1 cellular context compared by ENCODE assay signal in the genomic region with DNA sequence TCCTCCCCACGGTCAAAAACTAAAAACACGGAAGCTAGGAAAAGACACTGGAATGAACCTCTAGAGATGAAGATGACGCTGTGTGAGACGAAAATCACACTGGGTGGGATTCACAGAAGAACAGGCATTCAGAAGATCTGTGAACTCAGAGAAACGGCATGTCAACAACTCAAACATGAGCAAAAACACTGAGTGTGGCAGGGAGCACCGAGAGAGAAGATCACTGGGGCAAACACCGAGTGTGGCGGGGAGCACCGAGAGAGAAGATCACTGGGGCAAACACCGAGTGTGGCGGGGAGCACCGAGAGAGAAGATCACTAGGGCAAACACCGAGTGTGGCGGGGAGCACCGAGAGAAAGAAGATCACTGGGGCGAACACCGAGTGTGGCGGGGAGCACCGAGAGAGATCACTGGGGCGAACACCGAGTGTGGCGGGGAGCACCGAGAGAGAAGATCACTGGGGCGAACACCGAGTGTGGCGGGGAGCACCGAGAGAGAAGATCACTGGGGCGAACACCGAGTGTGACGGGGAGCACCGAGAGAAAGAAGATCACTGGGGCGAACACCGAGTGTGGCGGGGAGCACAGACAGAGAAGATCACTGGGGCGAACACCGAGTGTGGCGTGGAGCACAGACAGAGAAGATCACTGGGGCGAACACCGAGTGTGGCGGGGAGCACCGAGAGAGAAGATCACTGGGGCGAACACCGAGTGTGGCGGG.
A peak's percentile ranks its signal among the peaks of the same experiment; 100 is the strongest.
TF ChIP-seq lines count a peak whose summit lies in the region.

No MANE protein-coding gene starts in this region.

TF ChIP-seq in WTC11, 78 proteins besides CTCF, POLR2A, EP300 and RAD21:
- TF ChIP-seq ZNF263 (CRISPR knock-in tag; IDR thresholded peaks at IDR 0.05; ENCODE audit: low read depth): peak; percentile 66; the same call in 1 of the 2 replicates
